Comparison of ENCODE assay signal across 13 cellular contexts in genomic region chr6:143507358-143508145, GRCh38. TPM values are rescaled to one million over a fixed set of nuclear protein-coding genes. Genes with fewer than 3 reads are reported as not detected.
DNase-seq lines count a peak whose midpoint lies in the region; ATAC-seq, FAIRE-seq and TF ChIP-seq lines count a peak whose summit lies in the region.
"Had no signal": no experiment of that assay in that cellular context is flagged by ENCODE, and none has a peak within 500 bp of the region (broad histone marks: within the 10 kb centered on the region; RNA-seq: fewer than 3 reads in every experiment).

No MANE protein-coding gene starts in this region.

- H3K4me2 ChIP-seq in astrocyte (ENCODE audit: low read length): no peak overlapping the region

- H3K36me3 ChIP-seq in astrocyte (ENCODE audit: insufficient read depth, low read length): peaks cover 6% of the 10 kb centered on the region

- peak; percentile 18 for DNase-seq in GM12865 (ENCODE audit: low read depth)
- peak; percentile 8 for DNase-seq in astrocyte (ENCODE audit: low read depth)
- DNase-seq in T-helper 9 cell: no peak
- DNase-seq in NCI-H146 (lab: John Stamatoyannopoulos, UW): no peak
- DNase-seq in DMS79 treated with DMSO at 0.1 percent for 48 hours (lab: John Stamatoyannopoulos, UW): no peak
- DNase-seq in OCI-M2 (lab: John Stamatoyannopoulos, UW; ENCODE audit: unreplicated experiment): no peak
- DNase-seq: dorsolateral prefrontal cortex, glutamatergic neuron, left ventricle myocardium inferior, spleen had no signal

- H3K79me2 ChIP-seq in astrocyte (ENCODE audit: insufficient read depth, low read length): peaks cover 33% of the 10 kb centered on the region

- H3K36me3 Mint-ChIP-seq in astrocyte (ENCODE audit: low read depth, unreplicated experiment): no peaks in the 10 kb centered on the region

- H3K9ac ChIP-seq in astrocyte (ENCODE audit: low read length): no peak overlapping the region

- H2AFZ ChIP-seq in astrocyte (ENCODE audit: low read depth, low read length): no peak overlapping the region

- peaks cover 6% of the 10 kb centered on the region for H4K20me1 ChIP-seq in astrocyte (ENCODE audit: insufficient read depth, low read length)

- ATAC-seq in GM21367 (IDR thresholded peaks at IDR 0.05; ENCODE audit: unreplicated experiment) (peak; percentile 42), HG02938 (IDR thresholded peaks at IDR 0.05; ENCODE audit: unreplicated experiment) (peak; percentile 46)

- no peak overlapping the region for H3K27ac ChIP-seq in astrocyte (ENCODE audit: low read depth, low read length)
- H3K27ac ChIP-seq: dorsolateral prefrontal cortex, left ventricle myocardium inferior, spleen had no signal

- peaks cover 2% of the 10 kb centered on the region for H3K9me3 Mint-ChIP-seq in astrocyte (ENCODE audit: unreplicated experiment)

- H3K27me3 ChIP-seq in astrocyte (ENCODE audit: insufficient read depth, low read length): no peaks in the 10 kb centered on the region
- H3K27me3 ChIP-seq: dorsolateral prefrontal cortex, spleen had no signal

- H3K4me1 ChIP-seq in astrocyte (ENCODE audit: insufficient read depth, low read length): peaks cover 5% of the 10 kb centered on the region

- TF ChIP-seq CTCF in GM12865 (IDR thresholded peaks at IDR 0.05; ENCODE audit: insufficient read depth, low read depth, low read length, missing control alignments): no peak
- no peak for TF ChIP-seq CTCF in astrocyte (IDR thresholded peaks at IDR 0.05; ENCODE audit: insufficient read depth, low read depth, low read length)

- no peak overlapping the region for H3K4me3 Mint-ChIP-seq in astrocyte (ENCODE audit: unreplicated experiment)

- peaks cover 6% of the 10 kb centered on the region for H3K4me1 Mint-ChIP-seq in astrocyte (ENCODE audit: low read depth, unreplicated experiment)

- H3K9me3 ChIP-seq in astrocyte (ENCODE audit: insufficient read depth, low read depth, low read length): no peaks in the 10 kb centered on the region
- H3K9me3 ChIP-seq: left ventricle myocardium inferior, spleen had no signal

- peak overlapping the region; percentile 9 for H3K27ac Mint-ChIP-seq in astrocyte (ENCODE audit: unreplicated experiment)

- no peak for FAIRE-seq in astrocyte (lab: Jason Lieb, UNC)
- FAIRE-seq: TTC549 had no signal

- H3K27me3 Mint-ChIP-seq in astrocyte (ENCODE audit: low read depth, unreplicated experiment): no peaks in the 10 kb centered on the region

- H3K4me3 ChIP-seq in GM12865 (ENCODE audit: low read depth, low read length): no peak overlapping the region
- no peak overlapping the region for H3K4me3 ChIP-seq in astrocyte (ENCODE audit: insufficient read depth, low read depth, low read length)
- H3K4me3 ChIP-seq: dorsolateral prefrontal cortex, left ventricle myocardium inferior, spleen had no signal

RNA-seq across cellular contexts. Expression of gene FUCA2, which starts 4.0 kb away (rescaled TPM):
- 58.7 and 64.0 TPM in 2 replicates for total RNA-seq in astrocyte

RNA-seq across cellular contexts. Expression of gene PEX3, which starts 56.9 kb away (rescaled TPM):
- 14.2 and 20.8 TPM in 2 replicates for total RNA-seq in astrocyte

RNA-seq across cellular contexts. Expression of gene ADAT2, which starts 57.1 kb away (rescaled TPM):
- 6.2 and 8.1 TPM in 2 replicates for total RNA-seq in astrocyte

Comparison
In these comparisons a context has a peak if more than half of its experiments do, and no peak if none do; other contexts are left out.
1. DNase-seq: peak in GM12865 (single experiment) and astrocyte (single experiment); none in T-helper 9 cell (single experiment), NCI-H146 (single experiment), DMS79 treated with DMSO at 0.1 percent for 48 hours (single experiment) and OCI-M2 (single experiment).